In genomic region chr3:142709207-142709606, GRCh38 we compare ENCODE assay signal across 1 cellular context.
TF ChIP-seq lines count a peak whose summit lies in the region.

No MANE protein-coding gene starts in this region.

TF ChIP-seq in SK-N-SH treated with all-trans-retinoic acid at 6 μM for 48 hours, 23 proteins besides CTCF, POLR2A, EP300 and RAD21 (continued from another document):
- TF ChIP-seq, protein P1, sequence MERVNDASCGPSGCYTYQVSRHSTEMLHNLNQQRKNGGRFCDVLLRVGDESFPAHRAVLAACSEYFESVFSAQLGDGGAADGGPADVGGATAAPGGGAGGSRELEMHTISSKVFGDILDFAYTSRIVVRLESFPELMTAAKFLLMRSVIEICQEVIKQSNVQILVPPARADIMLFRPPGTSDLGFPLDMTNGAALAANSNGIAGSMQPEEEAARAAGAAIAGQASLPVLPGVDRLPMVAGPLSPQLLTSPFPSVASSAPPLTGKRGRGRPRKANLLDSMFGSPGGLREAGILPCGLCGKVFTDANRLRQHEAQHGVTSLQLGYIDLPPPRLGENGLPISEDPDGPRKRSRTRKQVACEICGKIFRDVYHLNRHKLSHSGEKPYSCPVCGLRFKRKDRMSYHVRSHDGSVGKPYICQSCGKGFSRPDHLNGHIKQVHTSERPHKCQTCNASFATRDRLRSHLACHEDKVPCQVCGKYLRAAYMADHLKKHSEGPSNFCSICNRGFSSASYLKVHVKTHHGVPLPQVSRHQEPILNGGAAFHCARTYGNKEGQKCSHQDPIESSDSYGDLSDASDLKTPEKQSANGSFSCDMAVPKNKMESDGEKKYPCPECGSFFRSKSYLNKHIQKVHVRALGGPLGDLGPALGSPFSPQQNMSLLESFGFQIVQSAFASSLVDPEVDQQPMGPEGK (CRISPR knock-in tag; IDR thresholded peaks at IDR 0.05; ENCODE audit: borderline replicate concordance): no peak
- TF ChIP-seq ARNTL (CRISPR knock-in tag; IDR thresholded peaks at IDR 0.05; ENCODE audit: borderline replicate concordance, low read depth): no peak
- no peak for TF ChIP-seq OSR1 (CRISPR knock-in tag; IDR thresholded peaks at IDR 0.05)
- TF ChIP-seq ZFP30 (CRISPR knock-in tag; IDR thresholded peaks at IDR 0.05): no peak
